ENCODE assay signal across 8 cellular contexts in genomic region chr13:114314074-114314912, GRCh38. TPM values are rescaled to one million over a fixed set of nuclear protein-coding genes. Genes with fewer than 3 reads are reported as not detected.
DNase-seq lines count a peak whose midpoint lies in the region; ATAC-seq and TF ChIP-seq lines count a peak whose summit lies in the region.

Gene CHAMP1, plus strand, starts transcription at chr13:114314503. Its CDS starts 9,340 bp downstream, at chr13:114323843.

- H3K27me3 ChIP-seq in smooth muscle cell (ENCODE audit: low read depth) = no peaks in the 10 kb centered on the region

- H3K4me1 Mint-ChIP-seq in activated B cell treated with CpG ODN at 0.5 μM for 24 hours = peaks cover 53% of the 10 kb centered on the region

- intact Hi-C loops in activated B cell treated with CpG ODN at 0.5 μM for 24 hours (cut with micrococcal nuclease) = loop anchor here (1.0 kb wide), 2 partner anchors 33 to 79 kb away; partner anchors contain the start of gene UPF3A

- no peaks in the 10 kb centered on the region for H3K9me3 Mint-ChIP-seq in activated B cell treated with CpG ODN at 0.5 μM for 24 hours

- in situ Hi-C loops in GM18951 (cut with MboI; ENCODE audit: low sequenced_read_pairs, unreplicated experiment) = no loop called here

- under 1% methylated on average over 58 of the region's 107 CpGs for WGBS in smooth muscle cell (ENCODE audit: low lambda C conversion rate)

- H3K4me1 ChIP-seq in smooth muscle cell (ENCODE audit: low read depth) = peaks cover 19% of the 10 kb centered on the region

- peaks cover 30% of the 10 kb centered on the region for H4K20me1 ChIP-seq in smooth muscle cell (ENCODE audit: low read depth)

- peak; percentile 98 for DNase-seq in AG08396 (ENCODE audit: low spot score)
- peak; percentile 87 for DNase-seq in NCI-H2227 treated with DMSO at 0.1 percent for 48 hours (lab: John Stamatoyannopoulos, UW)
- DNase-seq in activated B cell treated with CpG ODN at 0.5 μM for 24 hours = peak; percentile 91
- peak; percentile 95 to 98 for DNase-seq in cardiac fibroblast (ENCODE audit: low read depth in 2 of 2)
- DNase-seq in iPS-NIHi7 (ENCODE audit: extremely low spot score) = peak; percentile 97
- DNase-seq in smooth muscle cell (lab: John Stamatoyannopoulos, UW; ENCODE audit: unreplicated experiment) = peak; percentile 78

- H3K9ac ChIP-seq in smooth muscle cell (ENCODE audit: low read depth) = peak within 1 kb of the TSS; percentile 82

- H3K27ac ChIP-seq in smooth muscle cell (ENCODE audit: low read depth) = peak within 1 kb of the TSS; percentile 80

- peak within 1 kb of the TSS; percentile 100 for H3K4me2 ChIP-seq in smooth muscle cell

- H3K79me2 ChIP-seq in smooth muscle cell (ENCODE audit: low read depth) = peaks cover 38% of the 10 kb centered on the region

- H3K36me3 Mint-ChIP-seq in activated B cell treated with CpG ODN at 0.5 μM for 24 hours (ENCODE audit: low read depth) = peaks cover 16% of the 10 kb centered on the region

- peak within 1 kb of the TSS; percentile 89 for H3K4me3 Mint-ChIP-seq in activated B cell treated with CpG ODN at 0.5 μM for 24 hours

- peak within 1 kb of the TSS; percentile 85 for H2AFZ ChIP-seq in smooth muscle cell (ENCODE audit: low read depth)

- peaks cover 19% of the 10 kb centered on the region for H3F3A ChIP-seq in smooth muscle cell (ENCODE audit: low read depth)

- POLR2A ChIA-PET in activated B cell treated with CpG ODN at 0.5 μM for 24 hours (lab: Charles Lee) = interaction anchor here (1.1 to 1.7 kb wide), 3 partner anchors 19 to 33 kb away, joined by 3 to 22 read pairs (median 9); partner anchors contain the start of gene UPF3A

- ATAC-seq in HG03175 (IDR thresholded peaks at IDR 0.05; ENCODE audit: unreplicated experiment) (peak; percentile 84), activated B cell treated with CpG ODN at 0.5 μM for 24 hours (ENCODE audit: low read depth) (peak; percentile 83)

- TF ChIP-seq CTCF in activated B cell treated with CpG ODN at 0.5 μM for 24 hours (IDR thresholded peaks at IDR 0.05) (no peak), cardiac fibroblast (IDR thresholded peaks at IDR 0.05; ENCODE audit: low read depth, low read length) (no peak), smooth muscle cell (IDR thresholded peaks at IDR 0.05; ENCODE audit: borderline replicate concordance, insufficient read depth, poor library complexity, severe bottlenecking) (no peak)

- TF ChIP-seq POLR2A in GM18951 (IDR thresholded peaks at IDR 0.05; ENCODE audit: extremely low read depth, insufficient read depth, insufficient read length) = peak; percentile 98

- no peaks in the 10 kb centered on the region for H3K9me3 ChIP-seq in smooth muscle cell (replicated peaks; ENCODE audit: low read depth)

- H3K27me3 Mint-ChIP-seq in activated B cell treated with CpG ODN at 0.5 μM for 24 hours = no peaks in the 10 kb centered on the region

- H3K27ac Mint-ChIP-seq in activated B cell treated with CpG ODN at 0.5 μM for 24 hours = peak within 1 kb of the TSS; percentile 94

- H3K4me3 ChIP-seq in cardiac fibroblast (replicated peaks in 1 of 2; ENCODE audit: low read depth in 2 of 2, low read length in 2 of 2) = peak within 1 kb of the TSS; percentile 56 to 72
- H3K4me3 ChIP-seq in smooth muscle cell = peak within 1 kb of the TSS; percentile 92

- H3K36me3 ChIP-seq in smooth muscle cell (ENCODE audit: low read depth) = no peaks in the 10 kb centered on the region

- CTCF ChIA-PET in activated B cell treated with CpG ODN at 0.5 μM for 24 hours (lab: Charles Lee) = no interaction called here

RNA-seq across cellular contexts. Expression of gene CHAMP1, which starts in this region (rescaled TPM):
- total RNA-seq in activated B cell treated with CpG ODN at 0.5 μM for 24 hours (30.4 and 34.8 TPM in 2 replicates), smooth muscle cell (12.0 and 20.6 TPM in 2 replicates)
- polyA plus RNA-seq in smooth muscle cell = 10.6 and 12.1 TPM in 2 replicates

Comparison
In these comparisons a context has a peak if more than half of its experiments do, and no peak if none do; other contexts are left out.
1. Peak in every context shown above with its lines: DNase-seq, ATAC-seq, H3K4me3 ChIP-seq and H3K27ac ChIP-seq.